Comparison of ENCODE assay signal across 23 cellular contexts in the genomic region with DNA sequence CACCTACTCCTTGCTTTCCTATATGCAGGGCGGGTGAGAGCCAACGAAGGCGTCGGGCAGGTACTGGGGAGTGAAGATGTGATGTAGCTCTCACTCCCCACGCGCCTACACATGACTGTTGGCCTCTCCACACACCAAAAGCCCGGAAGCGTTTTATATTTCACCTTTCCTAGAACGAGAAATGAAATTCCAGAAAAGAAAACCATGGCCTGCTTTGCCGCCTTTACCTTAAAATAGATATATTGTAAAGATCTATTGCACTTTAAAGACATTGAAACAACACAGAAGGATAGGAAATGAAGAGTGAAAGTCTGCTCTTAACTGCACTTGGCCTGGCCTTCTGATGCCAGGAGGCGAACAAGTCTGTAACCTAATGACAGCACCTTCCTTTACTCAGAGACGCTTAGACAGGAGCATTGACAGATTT. TPM values are rescaled to one million over a fixed set of nuclear protein-coding genes. Genes with fewer than 3 reads are reported as not detected.
DNase-seq lines count a peak whose midpoint lies in the region; ATAC-seq and TF ChIP-seq lines count a peak whose summit lies in the region.
"Had no signal": no experiment of that assay in that cellular context is flagged by ENCODE, and none has a peak within 500 bp of the region (broad histone marks: within the 10 kb centered on the region; RNA-seq: fewer than 3 reads in every experiment).

No MANE protein-coding gene starts in this region.

- POLR2A ChIA-PET in IMR-90 (lab: Charles Lee; ENCODE audit: unreplicated experiment) = no interaction called here

- in situ Hi-C loops in IMR-90 (cut with MboI; ENCODE audit: low sequenced_read_pairs) = no loop called here

- no peaks in the 10 kb centered on the region for H3K79me1 ChIP-seq in IMR-90 (ENCODE audit: low read depth in 1 of 2, low read length in 2 of 2)

- CTCF ChIA-PET in IMR-90 (lab: Yijun Ruan, JAX) = no interaction called here

- peak overlapping the region; percentile 31 for H3K4me3 Mint-ChIP-seq in type B pancreatic cell
- no peak overlapping the region for H3K4me3 Mint-ChIP-seq in HFFc6
- H3K4me3 Mint-ChIP-seq: activated CD4-positive, alpha-beta memory T cell treated with anti-CD3 and anti-CD28 coated beads, Interleukin-2, amount 10 ng/mL, durations not matched to agents 7 days and 5 days; activated naive CD4-positive, alpha-beta T cell treated with anti-CD3 and anti-CD28 coated beads, Interleukin-2, amount 10 ng/mL, durations not matched to agents 7 days and 5 days; activated T-cell treated with anti-CD3 and anti-CD28 coated beads, Interleukin-2, amount 50 U/mL, for 4 hours; stimulated activated effector memory CD8-positive, alpha-beta T cell treated with anti-CD3 and anti-CD28 coated beads, Interleukin-12 subunit alpha, Interleukin-12 subunit beta, amount 100 ng/mL, for 72 hours; T-helper 1 cell treated with Interleukin-12 subunit alpha and Interleukin-12 subunit beta and Interleukin-4 antibody, amounts not matched to agents 30 μg/mL and 1 μg/mL, for 36 hours had no signal

- no peaks in the 10 kb centered on the region for H3K9me1 ChIP-seq in IMR-90 (ENCODE audit: insufficient read depth, low read length)

- no peak overlapping the region for H2BK5ac ChIP-seq in IMR-90 (ENCODE audit: low read depth, low read length, poor library complexity, severe bottlenecking)

- peaks cover 13% of the 10 kb centered on the region for H3K36me3 Mint-ChIP-seq in type B pancreatic cell
- 0 out of 2 replicates have a peak, but pooled peaks cover 6% of the 10 kb centered on the region for H3K36me3 Mint-ChIP-seq in HFFc6 (ENCODE audit: low read depth)
- H3K36me3 Mint-ChIP-seq: CD8-positive, alpha-beta memory T cell; stimulated activated effector memory CD8-positive, alpha-beta T cell treated with anti-CD3 and anti-CD28 coated beads, Interleukin-12 subunit alpha, Interleukin-12 subunit beta, amount 100 ng/mL, for 72 hours had no signal

- H2AK9ac ChIP-seq in IMR-90 (replicated peaks; ENCODE audit: low read depth, low read length, poor library complexity) = no peak overlapping the region

- H3K4me1 Mint-ChIP-seq in type B pancreatic cell (ENCODE audit: unreplicated experiment) = peaks cover 23% of the 10 kb centered on the region
- peaks cover 6% of the 10 kb centered on the region; the same call in 1 of the 2 replicates for H3K4me1 Mint-ChIP-seq in HFFc6 (ENCODE audit: low read depth)

- H3K9me3 ChIP-seq in IMR-90 (ENCODE audit: control insufficient read depth, insufficient read depth, low read length) (no peaks in the 10 kb centered on the region), mesodermal cell (ENCODE audit: control insufficient read depth, low read length) (no peaks in the 10 kb centered on the region), stomach (peaks cover 0 to 8% (median 0%) of the 10 kb centered on the region in 4 donors), Karpas-422 (ENCODE audit: low read length) (no peaks in the 10 kb centered on the region)
- H3K9me3 ChIP-seq: thyroid gland had no signal

- H3K4me1 ChIP-seq in IMR-90 (ENCODE audit: control insufficient read depth, insufficient read depth, low read length) (peaks cover 7% of the 10 kb centered on the region; the same call in 1 of the 2 replicates), mesodermal cell (ENCODE audit: control insufficient read depth, insufficient read depth, low read length, poor library complexity, severe bottlenecking) (peaks cover 31% of the 10 kb centered on the region), stomach (peaks cover 4 to 59% (median 24%) of the 10 kb centered on the region in 4 donors), Karpas-422 (ENCODE audit: low read length) (no peaks in the 10 kb centered on the region)

- TF ChIP-seq POLR2A in IMR-90 (IDR thresholded peaks at IDR 0.05; ENCODE audit: low read depth, low read length) (no peak), stomach (IDR thresholded peaks at IDR 0.05) (no peak)

- peak overlapping the region; percentile 30; the same call in 1 of the 2 replicates for H3K4me2 ChIP-seq in IMR-90 (ENCODE audit: low read depth, low read length)
- no peak overlapping the region for H3K4me2 ChIP-seq in Karpas-422 (ENCODE audit: low read depth, low read length, poor library complexity, severe bottlenecking)

- no peak overlapping the region for H2BK120ac ChIP-seq in IMR-90 (ENCODE audit: low read depth, low read length)

- H3K27me3 ChIP-seq in IMR-90 (ENCODE audit: control insufficient read depth, insufficient read depth, low read length) (peaks cover 42% of the 10 kb centered on the region), stomach (peaks cover 18 to 98% (median 79%) of the 10 kb centered on the region in 3 donors), Karpas-422 (ENCODE audit: low read length) (no peaks in the 10 kb centered on the region)

- no peak overlapping the region for H4K8ac ChIP-seq in IMR-90 (ENCODE audit: low read depth in 2 of 2, low read length in 2 of 2)

- no peak overlapping the region for H3K23ac ChIP-seq in IMR-90 (ENCODE audit: low read depth, low read length)

- H3K36me3 ChIP-seq in IMR-90 (ENCODE audit: control insufficient read depth, insufficient read depth, low read length) = peaks cover 4% of the 10 kb centered on the region; the same call in 1 of the 2 replicates
- peaks cover 4% of the 10 kb centered on the region for H3K36me3 ChIP-seq in mesodermal cell (ENCODE audit: control insufficient read depth, insufficient read depth, low read length)
- H3K36me3 ChIP-seq in stomach = peaks cover 0 to 6% (median 0%) of the 10 kb centered on the region in 4 donors
- H3K36me3 ChIP-seq in Karpas-422 (ENCODE audit: insufficient read depth, low read length) = no peaks in the 10 kb centered on the region
- H3K36me3 ChIP-seq: thyroid gland, WERI-Rb-1 had no signal

- H3K27me3 Mint-ChIP-seq in type B pancreatic cell = peaks cover 98% of the 10 kb centered on the region
- peaks cover 37% of the 10 kb centered on the region for H3K27me3 Mint-ChIP-seq in HFFc6 (ENCODE audit: insufficient read depth)

- no peaks in the 10 kb centered on the region for H3K9me2 ChIP-seq in Karpas-422 (replicated peaks; ENCODE audit: insufficient read depth, low read length)

- H3K56ac ChIP-seq in IMR-90 (ENCODE audit: extremely low read depth, insufficient read depth, low read length) = no peak overlapping the region

- TF ChIP-seq CTCF in IMR-90 (conservative IDR thresholded peaks at IDR 0.05; ENCODE audit: low read depth, low read length) (no peak), fibroblast of villous mesenchyme (IDR thresholded peaks at IDR 0.05; ENCODE audit: insufficient read depth, low read depth, low read length) (no peak), type B pancreatic cell (conservative IDR thresholded peaks at IDR 0.05) (no peak), HFFc6 (IDR thresholded peaks at IDR 0.05) (no peak), stomach (IDR thresholded peaks at IDR 0.05) (no peak)

- no peak overlapping the region for H3K4me3 ChIP-seq in IMR-90 (ENCODE audit: insufficient read depth, low read depth, low read length)
- peak overlapping the region; percentile 43 for H3K4me3 ChIP-seq in fibroblast of villous mesenchyme (ENCODE audit: low read depth, low read length)
- H3K4me3 ChIP-seq in mesodermal cell (ENCODE audit: extremely low read depth, insufficient read depth, low read length, poor library complexity, severe bottlenecking) = peak overlapping the region; percentile 24
- H3K4me3 ChIP-seq in stomach = peak overlapping the region in 1 of 4 donors; percentile 28
- H3K4me3 ChIP-seq in Karpas-422 (ENCODE audit: low read length) = no peak overlapping the region
- H3K4me3 ChIP-seq: thyroid gland had no signal

- WGBS in IMR-90 (ENCODE audit: extremely low coverage in 2 of 2, insufficient read length in 1 of 2), 2 experiments = no CpG with 5 or more reads among the region's 12 CpGs
- 100% methylated on average over 1 of the region's 12 CpGs; no CpG with 5 or more reads in 1 of the 2 experiments for WGBS in mesodermal cell (ENCODE audit: insufficient coverage in 2 of 2), 2 experiments
- WGBS in stomach, 5 donors = 60 to 79% (median 65%) methylated on average over 11 to 12 of the region's 12 CpGs

- H2BK20ac ChIP-seq in IMR-90 (ENCODE audit: low read depth, low read length) = no peak overlapping the region

- no peak overlapping the region for H2AK5ac ChIP-seq in IMR-90 (ENCODE audit: low read depth, low read length)

- H2AFZ ChIP-seq in IMR-90 (replicated peaks; ENCODE audit: low read length, poor library complexity) = peak overlapping the region; percentile 15
- H2AFZ ChIP-seq in Karpas-422 (ENCODE audit: low read length) = no peak overlapping the region

- no peak for TF ChIP-seq RAD21 in IMR-90 (IDR thresholded peaks at IDR 0.05; ENCODE audit: low read length)

- H3K79me2 ChIP-seq in Karpas-422 (ENCODE audit: low read length) = no peaks in the 10 kb centered on the region

- DNase-seq in IMR-90 = no peak
- DNase-seq in fibroblast of villous mesenchyme (ENCODE audit: low read depth) = no peak
- DNase-seq in type B pancreatic cell (ENCODE audit: extremely low spot score, unreplicated experiment) = no peak
- no peak for DNase-seq in HFFc6
- DNase-seq in stomach = no peak
- no peak for DNase-seq in Karpas-422
- DNase-seq: activated CD4-positive, alpha-beta memory T cell treated with anti-CD3 and anti-CD28 coated beads, Interleukin-2, amount 10 ng/mL, durations not matched to agents 7 days and 5 days; activated naive CD4-positive, alpha-beta T cell treated with anti-CD3 and anti-CD28 coated beads, Interleukin-2, amount 10 ng/mL, durations not matched to agents 7 days and 5 days; activated T-cell treated with anti-CD3 and anti-CD28 coated beads, Interleukin-2, amount 50 U/mL, for 4 hours; anterior cingulate cortex; CD8-positive, alpha-beta memory T cell; DMS79; left colon; NCI-H1436 treated with DMSO at 0.1 percent for 48 hours; NCI-H2171; nucleus accumbens; thyroid gland; WERI-Rb-1 had no signal

- no peak overlapping the region for H2BK15ac ChIP-seq in IMR-90 (ENCODE audit: low read depth, low read length)

- no peak overlapping the region for H3K9ac ChIP-seq in IMR-90 (ENCODE audit: low read depth, low read length)
- no peak overlapping the region for H3K9ac ChIP-seq in Karpas-422 (ENCODE audit: low read length)

- no peak overlapping the region for H4K91ac ChIP-seq in IMR-90 (ENCODE audit: insufficient read depth, low read depth, low read length)

- H3K14ac ChIP-seq in IMR-90 (replicated peaks; ENCODE audit: low read depth, low read length) = no peak overlapping the region

- dilution Hi-C loops in IMR-90 (cut with HindIII; ENCODE audit: low sequenced_read_pairs, unreplicated experiment) = no loop called here

- intact Hi-C loops in IMR-90 (cut with micrococcal nuclease) = loop anchor here (2.0 kb wide), 1 partner anchor 21 kb away; no protein-coding TSS in a partner anchor
- intact Hi-C loops in stomach (cut with DNase I; ENCODE audit: low total_unique reads) = no loop called here

- H3K4ac ChIP-seq in IMR-90 (ENCODE audit: low read depth, low read length) = no peak overlapping the region

- H3K9me3 Mint-ChIP-seq in type B pancreatic cell = no peaks in the 10 kb centered on the region
- H3K9me3 Mint-ChIP-seq in HFFc6 = 0 out of 2 replicates have a peak, but pooled peaks cover 4% of the 10 kb centered on the region
- H3K9me3 Mint-ChIP-seq: activated CD4-positive, alpha-beta memory T cell treated with anti-CD3 and anti-CD28 coated beads, Interleukin-2, amount 10 ng/mL, durations not matched to agents 7 days and 5 days; activated naive CD4-positive, alpha-beta T cell treated with anti-CD3 and anti-CD28 coated beads, Interleukin-2, amount 10 ng/mL, durations not matched to agents 7 days and 5 days; activated T-cell treated with anti-CD3 and anti-CD28 coated beads, Interleukin-2, amount 50 U/mL, for 4 hours; CD8-positive, alpha-beta memory T cell; stimulated activated effector memory CD8-positive, alpha-beta T cell treated with anti-CD3 and anti-CD28 coated beads, Interleukin-12 subunit alpha, Interleukin-12 subunit beta, amount 100 ng/mL, for 72 hours; T-helper 1 cell treated with Interleukin-12 subunit alpha and Interleukin-12 subunit beta and Interleukin-4 antibody, amounts not matched to agents 30 μg/mL and 1 μg/mL, for 36 hours had no signal

- H3K27ac ChIP-seq in IMR-90 (ENCODE audit: insufficient read depth, low read length) (no peak overlapping the region), mesodermal cell (ENCODE audit: low read depth, low read length, severe bottlenecking) (no peak overlapping the region), stomach (peak overlapping the region in 1 of 5 donors; percentile 65), Karpas-422 (ENCODE audit: low read length) (no peak overlapping the region)
- H3K27ac ChIP-seq: WERI-Rb-1 had no signal

- ATAC-seq in IMR-90 (ENCODE audit: low read depth) (no peak), GM19035 (IDR thresholded peaks at IDR 0.05; ENCODE audit: unreplicated experiment) (no peak)
- ATAC-seq: left colon; right cardiac atrium; stimulated activated effector memory CD8-positive, alpha-beta T cell treated with anti-CD3 and anti-CD28 coated beads, Interleukin-12 subunit alpha, Interleukin-12 subunit beta, amount 100 ng/mL, for 72 hours had no signal

- BruUV-seq in IMR-90 (replicated peaks; lab: Mats Ljungman, UMichigan) = no TSS peak

- H4K20me1 ChIP-seq in IMR-90 (ENCODE audit: insufficient read depth, low read length) (no peaks in the 10 kb centered on the region), Karpas-422 (ENCODE audit: insufficient read depth, low read depth, low read length) (no peaks in the 10 kb centered on the region)

- H3K27ac Mint-ChIP-seq in type B pancreatic cell = no peak overlapping the region
- no peak overlapping the region for H3K27ac Mint-ChIP-seq in HFFc6
- H3K27ac Mint-ChIP-seq: activated CD4-positive, alpha-beta memory T cell treated with anti-CD3 and anti-CD28 coated beads, Interleukin-2, amount 10 ng/mL, durations not matched to agents 7 days and 5 days; activated naive CD4-positive, alpha-beta T cell treated with anti-CD3 and anti-CD28 coated beads, Interleukin-2, amount 10 ng/mL, durations not matched to agents 7 days and 5 days; CD8-positive, alpha-beta memory T cell; stimulated activated effector memory CD8-positive, alpha-beta T cell treated with anti-CD3 and anti-CD28 coated beads, Interleukin-12 subunit alpha, Interleukin-12 subunit beta, amount 100 ng/mL, for 72 hours; T-helper 1 cell treated with Interleukin-12 subunit alpha and Interleukin-12 subunit beta and Interleukin-4 antibody, amounts not matched to agents 30 μg/mL and 1 μg/mL, for 36 hours had no signal

- no peak for TF ChIP-seq EP300 in stomach (IDR thresholded peaks at IDR 0.05)

- no peak overlapping the region; the same call in 1 of the 2 replicates for H3K18ac ChIP-seq in IMR-90 (ENCODE audit: low read depth, low read length)

- H4K5ac ChIP-seq in IMR-90 (ENCODE audit: low read depth, low read length) = no peak overlapping the region; the same call in 1 of the 2 replicates

RNA-seq across cellular contexts. Expression of a gene that starts 6.7 kb away (rescaled TPM):
- total RNA-seq in IMR-90 (2012; rRNA removed) (0.18 and 0.28 TPM in 2 replicates), fibroblast of villous mesenchyme (under 0.01 and 0.32 TPM in 2 replicates), type B pancreatic cell (ENCODE audit: low replicate concordance) (1.1 and 3.2 TPM in 2 replicates), stomach (10 to 100 TPM in 1 of 5 donors, 1 to 10 TPM in 1, under 1 TPM in 3; under 0.01 to 24.2 (median 0.87) TPM)
- polyA plus RNA-seq in IMR-90 (2012; rRNA removed) (1.0 and 1.1 TPM in 2 replicates), stomach (1 to 10 TPM in 1 of 3 donors, under 1 TPM in 2; 0.15 to 1.8 (median 0.19) TPM)
- 0.45 and 0.59 TPM in 2 replicates for polyA plus RNA-seq in IMR-90 (2012; cell fraction: cytosol; rRNA removed)
- 1.7 and 2.1 TPM in 2 replicates for polyA plus RNA-seq in IMR-90 (2012; cell fraction: nucleus; rRNA removed; ENCODE audit: low replicate concordance)
- polyA plus RNA-seq in mesodermal cell (2013, experiment 1 of 2) = 6.3 TPM
- 5.7 TPM for polyA plus RNA-seq in mesodermal cell (2013, experiment 2 of 2)
- total RNA-seq in HFFc6 (2021; fragmentation: NEBNext Ultra II Directional; extraction: Animal tissue kit (Norgen Biotek cat#: 25700)) = under 1 TPM; 0.10 to 0.85 (median 0.28) TPM
- not detected in 2 replicates for total RNA-seq in Karpas-422 (2014; rRNA removed; shearing (Covaris generic); ENCODE audit: low replicate concordance)
- total RNA-seq: activated CD4-positive, alpha-beta memory T cell treated with anti-CD3 and anti-CD28 coated beads, Interleukin-2, amount 10 ng/mL, durations not matched to agents 7 days and 5 days; activated T-cell treated with anti-CD3 and anti-CD28 coated beads, Interleukin-2, amount 50 U/mL, for 4 hours; CD8-positive, alpha-beta memory T cell had no signal
- polyA plus RNA-seq: CD8-positive, alpha-beta memory T cell had no signal

RNA-seq across cellular contexts. Expression of a gene that starts 59.2 kb away (rescaled TPM):
- total RNA-seq in IMR-90 (2012; rRNA removed) (20.6 and 36.9 TPM in 2 replicates), fibroblast of villous mesenchyme (42.5 and 57.0 TPM in 2 replicates), type B pancreatic cell (ENCODE audit: low replicate concordance) (23.4 and 57.7 TPM in 2 replicates), stomach (10 to 100 TPM; 10.5 to 57.5 (median 22.3) TPM)
- polyA plus RNA-seq in IMR-90 (2012; rRNA removed) (38.8 and 45.6 TPM in 2 replicates), stomach (10 to 100 TPM in 2 of 3 donors, 1 to 10 TPM in 1; 6.9 to 19.9 (median 19.0) TPM)
- 34.0 and 35.5 TPM in 2 replicates for polyA plus RNA-seq in IMR-90 (2012; cell fraction: cytosol; rRNA removed)
- 6.7 and 10.5 TPM in 2 replicates for polyA plus RNA-seq in IMR-90 (2012; cell fraction: nucleus; rRNA removed; ENCODE audit: low replicate concordance)
- polyA plus RNA-seq in mesodermal cell (2013, experiment 1 of 2) = 33.5 TPM
- polyA plus RNA-seq in mesodermal cell (2013, experiment 2 of 2) = 39.4 TPM
- 10 to 100 TPM; 44.0 to 70.2 (median 49.7) TPM for total RNA-seq in HFFc6 (2021; fragmentation: NEBNext Ultra II Directional; extraction: Animal tissue kit (Norgen Biotek cat#: 25700))
- not detected in 2 replicates for total RNA-seq in Karpas-422 (2014; rRNA removed; shearing (Covaris generic); ENCODE audit: low replicate concordance)
- total RNA-seq: activated CD4-positive, alpha-beta memory T cell treated with anti-CD3 and anti-CD28 coated beads, Interleukin-2, amount 10 ng/mL, durations not matched to agents 7 days and 5 days; CD8-positive, alpha-beta memory T cell had no signal
- polyA plus RNA-seq: CD8-positive, alpha-beta memory T cell had no signal

Comparison
In these comparisons a context has a peak if more than half of its experiments do, and no peak if none do; other contexts are left out.
1. H3K4me3 ChIP-seq: peak in fibroblast of villous mesenchyme (single experiment) and mesodermal cell (single experiment); none in IMR-90 (single experiment) and Karpas-422 (single experiment).
2. RNA of a gene that starts 59.2 kb away (total RNA-seq): 42.5 to 57.0 TPM in fibroblast of villous mesenchyme, 44.0 to 70.2 TPM in HFFc6, 23.4 to 57.7 TPM in type B pancreatic cell, 10.5 to 57.5 TPM in stomach and 20.6 to 36.9 TPM in IMR-90; not detected in Karpas-422; every median in the first group is over 10 times any median in the second.